Comparison of ENCODE assay signal across 1 cellular context in the genomic region with DNA sequence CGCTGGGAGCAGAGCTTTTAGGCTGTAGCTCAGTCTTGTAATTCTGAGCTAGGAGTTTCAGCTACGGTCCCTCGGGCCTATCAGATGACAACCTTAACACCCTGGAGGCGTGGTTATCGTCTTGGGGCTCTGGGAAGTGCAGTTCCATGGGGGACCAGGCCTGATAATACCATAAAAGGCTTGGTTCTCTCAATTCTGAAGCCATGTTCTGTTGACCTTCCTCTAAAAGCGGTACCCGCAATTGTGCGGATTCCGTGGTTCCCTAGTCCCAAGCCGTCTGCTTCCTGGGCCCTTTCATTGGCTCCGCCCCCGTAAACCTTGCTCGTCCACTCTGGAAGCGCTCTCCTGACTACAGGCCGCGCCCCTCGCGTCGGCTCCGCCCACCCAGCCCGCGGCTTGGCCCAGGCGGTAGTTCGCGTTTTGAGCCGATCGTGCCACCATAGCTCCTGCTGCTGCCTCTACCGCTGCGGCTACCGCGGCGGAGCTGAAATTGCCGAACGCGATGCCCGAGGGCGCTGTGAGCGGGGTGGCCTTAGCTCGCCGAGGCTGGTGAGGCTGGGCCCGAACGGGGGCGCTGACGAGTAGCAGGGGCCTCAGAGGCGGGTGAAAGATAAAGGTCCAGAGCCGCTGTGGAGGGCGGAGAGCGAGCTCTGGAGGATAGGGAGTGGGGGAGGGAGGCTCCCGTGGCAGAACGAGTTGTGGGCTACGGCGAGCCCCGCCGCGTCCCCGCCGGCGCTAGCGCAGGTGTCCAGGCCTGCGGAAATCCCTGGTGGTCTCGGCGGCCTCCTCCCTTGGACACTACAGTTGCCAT.
TF ChIP-seq lines count a peak whose summit lies in the region.

A gene with protein sequence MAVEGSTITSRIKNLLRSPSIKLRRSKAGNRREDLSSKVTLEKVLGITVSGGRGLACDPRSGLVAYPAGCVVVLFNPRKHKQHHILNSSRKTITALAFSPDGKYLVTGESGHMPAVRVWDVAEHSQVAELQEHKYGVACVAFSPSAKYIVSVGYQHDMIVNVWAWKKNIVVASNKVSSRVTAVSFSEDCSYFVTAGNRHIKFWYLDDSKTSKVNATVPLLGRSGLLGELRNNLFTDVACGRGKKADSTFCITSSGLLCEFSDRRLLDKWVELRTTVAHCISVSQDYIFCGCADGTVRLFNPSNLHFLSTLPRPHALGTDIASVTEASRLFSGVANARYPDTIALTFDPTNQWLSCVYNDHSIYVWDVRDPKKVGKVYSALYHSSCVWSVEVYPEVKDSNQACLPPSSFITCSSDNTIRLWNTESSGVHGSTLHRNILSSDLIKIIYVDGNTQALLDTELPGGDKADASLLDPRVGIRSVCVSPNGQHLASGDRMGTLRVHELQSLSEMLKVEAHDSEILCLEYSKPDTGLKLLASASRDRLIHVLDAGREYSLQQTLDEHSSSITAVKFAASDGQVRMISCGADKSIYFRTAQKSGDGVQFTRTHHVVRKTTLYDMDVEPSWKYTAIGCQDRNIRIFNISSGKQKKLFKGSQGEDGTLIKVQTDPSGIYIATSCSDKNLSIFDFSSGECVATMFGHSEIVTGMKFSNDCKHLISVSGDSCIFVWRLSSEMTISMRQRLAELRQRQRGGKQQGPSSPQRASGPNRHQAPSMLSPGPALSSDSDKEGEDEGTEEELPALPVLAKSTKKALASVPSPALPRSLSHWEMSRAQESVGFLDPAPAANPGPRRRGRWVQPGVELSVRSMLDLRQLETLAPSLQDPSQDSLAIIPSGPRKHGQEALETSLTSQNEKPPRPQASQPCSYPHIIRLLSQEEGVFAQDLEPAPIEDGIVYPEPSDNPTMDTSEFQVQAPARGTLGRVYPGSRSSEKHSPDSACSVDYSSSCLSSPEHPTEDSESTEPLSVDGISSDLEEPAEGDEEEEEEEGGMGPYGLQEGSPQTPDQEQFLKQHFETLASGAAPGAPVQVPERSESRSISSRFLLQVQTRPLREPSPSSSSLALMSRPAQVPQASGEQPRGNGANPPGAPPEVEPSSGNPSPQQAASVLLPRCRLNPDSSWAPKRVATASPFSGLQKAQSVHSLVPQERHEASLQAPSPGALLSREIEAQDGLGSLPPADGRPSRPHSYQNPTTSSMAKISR (N-terminal part only) (plus strand): TSS at position 423 of the 811 bp plus-strand sequence. CDS start 792 bp downstream, outside the sequence.

TF ChIP-seq in K562, 482 proteins besides CTCF, POLR2A, EP300 and RAD21 (continued from another document and continues in another):
- TF ChIP-seq, protein P1, sequence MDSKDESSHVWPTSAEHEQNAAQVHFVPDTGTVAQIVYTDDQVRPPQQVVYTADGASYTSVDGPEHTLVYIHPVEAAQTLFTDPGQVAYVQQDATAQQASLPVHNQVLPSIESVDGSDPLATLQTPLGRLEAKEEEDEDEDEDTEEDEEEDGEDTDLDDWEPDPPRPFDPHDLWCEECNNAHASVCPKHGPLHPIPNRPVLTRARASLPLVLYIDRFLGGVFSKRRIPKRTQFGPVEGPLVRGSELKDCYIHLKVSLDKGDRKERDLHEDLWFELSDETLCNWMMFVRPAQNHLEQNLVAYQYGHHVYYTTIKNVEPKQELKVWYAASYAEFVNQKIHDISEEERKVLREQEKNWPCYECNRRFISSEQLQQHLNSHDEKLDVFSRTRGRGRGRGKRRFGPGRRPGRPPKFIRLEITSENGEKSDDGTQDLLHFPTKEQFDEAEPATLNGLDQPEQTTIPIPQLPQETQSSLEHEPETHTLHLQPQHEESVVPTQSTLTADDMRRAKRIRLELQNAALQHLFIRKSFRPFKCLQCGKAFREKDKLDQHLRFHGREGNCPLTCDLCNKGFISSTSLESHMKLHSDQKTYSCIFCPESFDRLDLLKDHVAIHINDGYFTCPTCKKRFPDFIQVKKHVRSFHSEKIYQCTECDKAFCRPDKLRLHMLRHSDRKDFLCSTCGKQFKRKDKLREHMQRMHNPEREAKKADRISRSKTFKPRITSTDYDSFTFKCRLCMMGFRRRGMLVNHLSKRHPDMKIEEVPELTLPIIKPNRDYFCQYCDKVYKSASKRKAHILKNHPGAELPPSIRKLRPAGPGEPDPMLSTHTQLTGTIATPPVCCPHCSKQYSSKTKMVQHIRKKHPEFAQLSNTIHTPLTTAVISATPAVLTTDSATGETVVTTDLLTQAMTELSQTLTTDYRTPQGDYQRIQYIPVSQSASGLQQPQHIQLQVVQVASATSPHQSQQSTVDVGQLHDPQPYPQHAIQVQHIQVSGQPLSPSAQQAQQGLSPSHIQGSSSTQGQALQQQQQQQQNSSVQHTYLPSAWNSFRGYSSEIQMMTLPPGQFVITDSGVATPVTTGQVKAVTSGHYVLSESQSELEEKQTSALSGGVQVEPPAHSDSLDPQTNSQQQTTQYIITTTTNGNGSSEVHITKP (IDR thresholded peaks at IDR 0.05; ENCODE audit: partially characterized antibody): peak; percentile 97
- TF ChIP-seq ZNF507 (tag; conservative IDR thresholded peaks at IDR 0.05) (no peak), SMC3 (conservative IDR thresholded peaks at IDR 0.05; ENCODE audit: insufficient read depth, low read depth, low read length) (peak; percentile 50; the same call in 1 of the 2 replicates), ZKSCAN1 (IDR thresholded peaks at IDR 0.05; ENCODE audit: low read depth, low read length) (peak; percentile 38), ZFP36 (IDR thresholded peaks at IDR 0.05; ENCODE audit: low read depth, low read length, partially characterized antibody) (no peak), EGR1 (conservative IDR thresholded peaks at IDR 0.05) (peak; percentile 78), CREB1 (IDR thresholded peaks at IDR 0.05) (no peak; the same call in 1 of the 2 replicates), CREB1 (CRISPR knock-in tag; IDR thresholded peaks at IDR 0.05) (peak; percentile 86), ZNF12 (CRISPR knock-in tag; IDR thresholded peaks at IDR 0.05) (0 out of 2 replicates have a peak, but pooled peaks have one; percentile 62), FIP1L1 (IDR thresholded peaks at IDR 0.05; ENCODE audit: low read depth, low read length, poor library complexity, severe bottlenecking) (peak; percentile 93), CXXC5 (CRISPR knock-in tag; IDR thresholded peaks at IDR 0.05) (peak; percentile 84), BHLHE40 (IDR thresholded peaks at IDR 0.05; ENCODE audit: low read length) (peak; percentile 29; the same call in 1 of the 2 replicates), SIN3B (IDR thresholded peaks at IDR 0.05; ENCODE audit: low read depth) (peak; percentile 9; the same call in 1 of the 2 replicates), HNRNPUL1 (IDR thresholded peaks at IDR 0.05; ENCODE audit: low read length) (no peak), EZH2 (IDR thresholded peaks at IDR 0.05; ENCODE audit: borderline replicate concordance, low read depth, low read length) (no peak), TCF7L2 (IDR thresholded peaks at IDR 0.05; ENCODE audit: low read depth, low read length) (peak; percentile 60; the same call in 1 of the 2 replicates), PHTF2 (CRISPR knock-in tag; IDR thresholded peaks at IDR 0.05) (no peak), ZFP30 (CRISPR knock-in tag; IDR thresholded peaks at IDR 0.05; ENCODE audit: borderline replicate concordance) (no peak), YBX1 (IDR thresholded peaks at IDR 0.05) (no peak), DIDO1 (tag; IDR thresholded peaks at IDR 0.05; ENCODE audit: low read depth) (0 out of 2 replicates have a peak, but pooled peaks have one; percentile 19), SAP30 (IDR thresholded peaks at IDR 0.05; ENCODE audit: borderline replicate concordance, insufficient read depth, low read depth, low read length, poor library complexity, severe bottlenecking) (peak; percentile 39), ZNF224 (CRISPR knock-in tag; IDR thresholded peaks at IDR 0.05) (0 out of 2 replicates have a peak, but pooled peaks have one; percentile 9), TCF3 (CRISPR knock-in tag; IDR thresholded peaks at IDR 0.05) (peak; percentile 49)
- TF ChIP-seq, protein P2, sequence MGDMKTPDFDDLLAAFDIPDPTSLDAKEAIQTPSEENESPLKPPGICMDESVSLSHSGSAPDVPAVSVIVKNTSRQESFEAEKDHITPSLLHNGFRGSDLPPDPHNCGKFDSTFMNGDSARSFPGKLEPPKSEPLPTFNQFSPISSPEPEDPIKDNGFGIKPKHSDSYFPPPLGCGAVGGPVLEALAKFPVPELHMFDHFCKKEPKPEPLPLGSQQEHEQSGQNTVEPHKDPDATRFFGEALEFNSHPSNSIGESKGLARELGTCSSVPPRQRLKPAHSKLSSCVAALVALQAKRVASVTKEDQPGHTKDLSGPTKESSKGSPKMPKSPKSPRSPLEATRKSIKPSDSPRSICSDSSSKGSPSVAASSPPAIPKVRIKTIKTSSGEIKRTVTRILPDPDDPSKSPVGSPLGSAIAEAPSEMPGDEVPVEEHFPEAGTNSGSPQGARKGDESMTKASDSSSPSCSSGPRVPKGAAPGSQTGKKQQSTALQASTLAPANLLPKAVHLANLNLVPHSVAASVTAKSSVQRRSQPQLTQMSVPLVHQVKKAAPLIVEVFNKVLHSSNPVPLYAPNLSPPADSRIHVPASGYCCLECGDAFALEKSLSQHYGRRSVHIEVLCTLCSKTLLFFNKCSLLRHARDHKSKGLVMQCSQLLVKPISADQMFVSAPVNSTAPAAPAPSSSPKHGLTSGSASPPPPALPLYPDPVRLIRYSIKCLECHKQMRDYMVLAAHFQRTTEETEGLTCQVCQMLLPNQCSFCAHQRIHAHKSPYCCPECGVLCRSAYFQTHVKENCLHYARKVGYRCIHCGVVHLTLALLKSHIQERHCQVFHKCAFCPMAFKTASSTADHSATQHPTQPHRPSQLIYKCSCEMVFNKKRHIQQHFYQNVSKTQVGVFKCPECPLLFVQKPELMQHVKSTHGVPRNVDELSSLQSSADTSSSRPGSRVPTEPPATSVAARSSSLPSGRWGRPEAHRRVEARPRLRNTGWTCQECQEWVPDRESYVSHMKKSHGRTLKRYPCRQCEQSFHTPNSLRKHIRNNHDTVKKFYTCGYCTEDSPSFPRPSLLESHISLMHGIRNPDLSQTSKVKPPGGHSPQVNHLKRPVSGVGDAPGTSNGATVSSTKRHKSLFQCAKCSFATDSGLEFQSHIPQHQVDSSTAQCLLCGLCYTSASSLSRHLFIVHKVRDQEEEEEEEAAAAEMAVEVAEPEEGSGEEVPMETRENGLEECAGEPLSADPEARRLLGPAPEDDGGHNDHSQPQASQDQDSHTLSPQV (IDR thresholded peaks at IDR 0.05): peak; percentile 63; the same call in 1 of the 2 replicates
- TF ChIP-seq, protein P3, sequence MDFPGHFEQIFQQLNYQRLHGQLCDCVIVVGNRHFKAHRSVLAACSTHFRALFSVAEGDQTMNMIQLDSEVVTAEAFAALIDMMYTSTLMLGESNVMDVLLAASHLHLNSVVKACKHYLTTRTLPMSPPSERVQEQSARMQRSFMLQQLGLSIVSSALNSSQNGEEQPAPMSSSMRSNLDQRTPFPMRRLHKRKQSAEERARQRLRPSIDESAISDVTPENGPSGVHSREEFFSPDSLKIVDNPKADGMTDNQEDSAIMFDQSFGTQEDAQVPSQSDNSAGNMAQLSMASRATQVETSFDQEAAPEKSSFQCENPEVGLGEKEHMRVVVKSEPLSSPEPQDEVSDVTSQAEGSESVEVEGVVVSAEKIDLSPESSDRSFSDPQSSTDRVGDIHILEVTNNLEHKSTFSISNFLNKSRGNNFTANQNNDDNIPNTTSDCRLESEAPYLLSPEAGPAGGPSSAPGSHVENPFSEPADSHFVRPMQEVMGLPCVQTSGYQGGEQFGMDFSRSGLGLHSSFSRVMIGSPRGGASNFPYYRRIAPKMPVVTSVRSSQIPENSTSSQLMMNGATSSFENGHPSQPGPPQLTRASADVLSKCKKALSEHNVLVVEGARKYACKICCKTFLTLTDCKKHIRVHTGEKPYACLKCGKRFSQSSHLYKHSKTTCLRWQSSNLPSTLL (IDR thresholded peaks at IDR 0.05): no peak
- TF ChIP-seq, protein P4, sequence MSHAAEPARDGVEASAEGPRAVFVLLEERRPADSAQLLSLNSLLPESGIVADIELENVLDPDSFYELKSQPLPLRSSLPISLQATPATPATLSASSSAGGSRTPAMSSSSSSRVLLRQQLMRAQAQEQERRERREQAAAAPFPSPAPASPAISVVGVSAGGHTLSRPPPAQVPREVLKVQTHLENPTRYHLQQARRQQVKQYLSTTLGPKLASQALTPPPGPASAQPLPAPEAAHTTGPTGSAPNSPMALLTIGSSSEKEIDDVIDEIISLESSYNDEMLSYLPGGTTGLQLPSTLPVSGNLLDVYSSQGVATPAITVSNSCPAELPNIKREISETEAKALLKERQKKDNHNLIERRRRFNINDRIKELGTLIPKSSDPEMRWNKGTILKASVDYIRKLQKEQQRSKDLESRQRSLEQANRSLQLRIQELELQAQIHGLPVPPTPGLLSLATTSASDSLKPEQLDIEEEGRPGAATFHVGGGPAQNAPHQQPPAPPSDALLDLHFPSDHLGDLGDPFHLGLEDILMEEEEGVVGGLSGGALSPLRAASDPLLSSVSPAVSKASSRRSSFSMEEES (CRISPR knock-in tag; IDR thresholded peaks at IDR 0.05): no peak
- TF ChIP-seq, protein P5, sequence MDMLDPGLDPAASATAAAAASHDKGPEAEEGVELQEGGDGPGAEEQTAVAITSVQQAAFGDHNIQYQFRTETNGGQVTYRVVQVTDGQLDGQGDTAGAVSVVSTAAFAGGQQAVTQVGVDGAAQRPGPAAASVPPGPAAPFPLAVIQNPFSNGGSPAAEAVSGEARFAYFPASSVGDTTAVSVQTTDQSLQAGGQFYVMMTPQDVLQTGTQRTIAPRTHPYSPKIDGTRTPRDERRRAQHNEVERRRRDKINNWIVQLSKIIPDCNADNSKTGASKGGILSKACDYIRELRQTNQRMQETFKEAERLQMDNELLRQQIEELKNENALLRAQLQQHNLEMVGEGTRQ (CRISPR knock-in tag; IDR thresholded peaks at IDR 0.05): no peak
- TF ChIP-seq, protein P6, sequence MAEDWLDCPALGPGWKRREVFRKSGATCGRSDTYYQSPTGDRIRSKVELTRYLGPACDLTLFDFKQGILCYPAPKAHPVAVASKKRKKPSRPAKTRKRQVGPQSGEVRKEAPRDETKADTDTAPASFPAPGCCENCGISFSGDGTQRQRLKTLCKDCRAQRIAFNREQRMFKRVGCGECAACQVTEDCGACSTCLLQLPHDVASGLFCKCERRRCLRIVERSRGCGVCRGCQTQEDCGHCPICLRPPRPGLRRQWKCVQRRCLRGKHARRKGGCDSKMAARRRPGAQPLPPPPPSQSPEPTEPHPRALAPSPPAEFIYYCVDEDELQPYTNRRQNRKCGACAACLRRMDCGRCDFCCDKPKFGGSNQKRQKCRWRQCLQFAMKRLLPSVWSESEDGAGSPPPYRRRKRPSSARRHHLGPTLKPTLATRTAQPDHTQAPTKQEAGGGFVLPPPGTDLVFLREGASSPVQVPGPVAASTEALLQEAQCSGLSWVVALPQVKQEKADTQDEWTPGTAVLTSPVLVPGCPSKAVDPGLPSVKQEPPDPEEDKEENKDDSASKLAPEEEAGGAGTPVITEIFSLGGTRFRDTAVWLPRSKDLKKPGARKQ (CRISPR knock-in tag; IDR thresholded peaks at IDR 0.05): no peak
- TF ChIP-seq, protein P7, sequence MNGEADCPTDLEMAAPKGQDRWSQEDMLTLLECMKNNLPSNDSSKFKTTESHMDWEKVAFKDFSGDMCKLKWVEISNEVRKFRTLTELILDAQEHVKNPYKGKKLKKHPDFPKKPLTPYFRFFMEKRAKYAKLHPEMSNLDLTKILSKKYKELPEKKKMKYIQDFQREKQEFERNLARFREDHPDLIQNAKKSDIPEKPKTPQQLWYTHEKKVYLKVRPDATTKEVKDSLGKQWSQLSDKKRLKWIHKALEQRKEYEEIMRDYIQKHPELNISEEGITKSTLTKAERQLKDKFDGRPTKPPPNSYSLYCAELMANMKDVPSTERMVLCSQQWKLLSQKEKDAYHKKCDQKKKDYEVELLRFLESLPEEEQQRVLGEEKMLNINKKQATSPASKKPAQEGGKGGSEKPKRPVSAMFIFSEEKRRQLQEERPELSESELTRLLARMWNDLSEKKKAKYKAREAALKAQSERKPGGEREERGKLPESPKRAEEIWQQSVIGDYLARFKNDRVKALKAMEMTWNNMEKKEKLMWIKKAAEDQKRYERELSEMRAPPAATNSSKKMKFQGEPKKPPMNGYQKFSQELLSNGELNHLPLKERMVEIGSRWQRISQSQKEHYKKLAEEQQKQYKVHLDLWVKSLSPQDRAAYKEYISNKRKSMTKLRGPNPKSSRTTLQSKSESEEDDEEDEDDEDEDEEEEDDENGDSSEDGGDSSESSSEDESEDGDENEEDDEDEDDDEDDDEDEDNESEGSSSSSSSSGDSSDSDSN (IDR thresholded peaks at IDR 0.05; ENCODE audit: borderline replicate concordance in 1 of 2, low read depth in 2 of 2, low read length in 2 of 2): peak; percentile 66 to 86; a peak in 2 of 4 replicates
